In genomic region chr21:42234026-42234425, GRCh38 we compare ENCODE assay signal across 8 cellular contexts. TPM values are rescaled to one million over a fixed set of nuclear protein-coding genes. Genes with fewer than 3 reads are reported as not detected.
A peak's percentile ranks its signal among the peaks of the same experiment; 100 is the strongest.
DNase-seq lines count a peak whose midpoint lies in the region; ATAC-seq and TF ChIP-seq lines count a peak whose summit lies in the region.

No MANE protein-coding gene starts in this region.

- CTCF ChIA-PET in activated naive CD4-positive, alpha-beta T cell treated with anti-CD3 and anti-CD28 coated beads for 36 hours (lab: Charles Lee): interaction anchor here (0.7 to 7.9 kb wide), 10 partner anchors 10 to 70 kb away, joined by 3 to 58 read pairs (median 4); partner anchors contain the start of gene ABCG1

- H3K4me3 Mint-ChIP-seq in activated naive CD4-positive, alpha-beta T cell treated with anti-CD3 and anti-CD28 coated beads for 36 hours: peak overlapping the region; percentile 72
- peak overlapping the region; percentile 79 for H3K4me3 Mint-ChIP-seq in activated naive CD8-positive, alpha-beta T cell treated with anti-CD3 and anti-CD28 coated beads, Interleukin-2, amount 10 ng/mL, durations not matched to agents 7 days and 5 days

- H3K27me3 ChIP-seq in lower lobe of right lung (ENCODE audit: low read depth): no peaks in the 10 kb centered on the region
- no peaks in the 10 kb centered on the region for H3K27me3 ChIP-seq in transverse colon

- H3K27ac Mint-ChIP-seq in activated naive CD4-positive, alpha-beta T cell treated with anti-CD3 and anti-CD28 coated beads for 36 hours: peak overlapping the region; percentile 95
- H3K27ac Mint-ChIP-seq in activated naive CD8-positive, alpha-beta T cell treated with anti-CD3 and anti-CD28 coated beads, Interleukin-2, amount 10 ng/mL, durations not matched to agents 7 days and 5 days: peak overlapping the region; percentile 92

- no peaks in the 10 kb centered on the region for H3K36me3 ChIP-seq in lower lobe of right lung
- no peaks in the 10 kb centered on the region for H3K36me3 ChIP-seq in transverse colon

- 22 to 55% methylated on average over 4 to 8 of the region's 8 CpGs for WGBS in transverse colon (ENCODE audit: low coverage in 1 of 2), 2 donors

- intact Hi-C loops in activated naive CD4-positive, alpha-beta T cell treated with anti-CD3 and anti-CD28 coated beads for 36 hours (cut with micrococcal nuclease): loop anchor here (5.0 to 10.0 kb wide), 2 partner anchors 309 to 872 kb away; partner anchors contain the start of gene MX2
- intact Hi-C loops in lower lobe of right lung (cut with DNase I): no loop called here
- intact Hi-C loops in transverse colon (cut with DNase I; ENCODE audit: low total_unique reads): no loop called here

- ATAC-seq in activated naive CD8-positive, alpha-beta T cell treated with anti-CD3 and anti-CD28 coated beads, Interleukin-2, amount 10 ng/mL, durations not matched to agents 7 days and 5 days (ENCODE audit: low read depth): no peak
- no peak for ATAC-seq in lower lobe of right lung
- no peak for ATAC-seq in HG03280 (IDR thresholded peaks at IDR 0.05; ENCODE audit: unreplicated experiment)
- no peak for ATAC-seq in GM18517 (IDR thresholded peaks at IDR 0.05; ENCODE audit: unreplicated experiment)

- peaks cover 95% of the 10 kb centered on the region for H3K4me1 Mint-ChIP-seq in activated naive CD4-positive, alpha-beta T cell treated with anti-CD3 and anti-CD28 coated beads for 36 hours (ENCODE audit: low read depth)
- peaks cover 77% of the 10 kb centered on the region for H3K4me1 Mint-ChIP-seq in activated naive CD8-positive, alpha-beta T cell treated with anti-CD3 and anti-CD28 coated beads, Interleukin-2, amount 10 ng/mL, durations not matched to agents 7 days and 5 days

- in situ Hi-C loops in transverse colon (cut with MboI; ENCODE audit: low pct_ligation_motif_present in 1 of 4, low pct_unique_long_range_greater_than_20kb in 1 of 4, low sequenced_read_pairs in 3 of 4): no loop called here

- POLR2A ChIA-PET in activated naive CD8-positive, alpha-beta T cell treated with anti-CD3 and anti-CD28 coated beads, Interleukin-2, amount 10 ng/mL, durations not matched to agents 7 days and 5 days (lab: Charles Lee): interaction anchor here (0.6 to 8.0 kb wide), 13 partner anchors 10 to 109 kb away, joined by 3 to 111 read pairs (median 4); partner anchors contain the start of gene ABCG1

- no peaks in the 10 kb centered on the region for H3K9me3 ChIP-seq in lower lobe of right lung
- H3K9me3 ChIP-seq in transverse colon: no peaks in the 10 kb centered on the region

- no peak for TF ChIP-seq EP300 in transverse colon (IDR thresholded peaks at IDR 0.05; ENCODE audit: low read depth)

- no peak for TF ChIP-seq CTCF in lower lobe of right lung (IDR thresholded peaks at IDR 0.05)
- TF ChIP-seq CTCF in transverse colon (IDR thresholded peaks at IDR 0.05): no peak

- H3K27me3 Mint-ChIP-seq in activated naive CD4-positive, alpha-beta T cell treated with anti-CD3 and anti-CD28 coated beads for 36 hours (ENCODE audit: low read depth): no peaks in the 10 kb centered on the region
- no peaks in the 10 kb centered on the region for H3K27me3 Mint-ChIP-seq in activated naive CD8-positive, alpha-beta T cell treated with anti-CD3 and anti-CD28 coated beads, Interleukin-2, amount 10 ng/mL, durations not matched to agents 7 days and 5 days

- no peaks in the 10 kb centered on the region for H3K9me3 Mint-ChIP-seq in activated naive CD4-positive, alpha-beta T cell treated with anti-CD3 and anti-CD28 coated beads for 36 hours
- no peaks in the 10 kb centered on the region for H3K9me3 Mint-ChIP-seq in activated naive CD8-positive, alpha-beta T cell treated with anti-CD3 and anti-CD28 coated beads, Interleukin-2, amount 10 ng/mL, durations not matched to agents 7 days and 5 days

- peaks cover 7% of the 10 kb centered on the region for H3K36me3 Mint-ChIP-seq in activated naive CD4-positive, alpha-beta T cell treated with anti-CD3 and anti-CD28 coated beads for 36 hours (ENCODE audit: low read depth)
- peaks cover under 1% of the 10 kb centered on the region for H3K36me3 Mint-ChIP-seq in activated naive CD8-positive, alpha-beta T cell treated with anti-CD3 and anti-CD28 coated beads, Interleukin-2, amount 10 ng/mL, durations not matched to agents 7 days and 5 days

- peak overlapping the region; percentile 66 for H3K4me3 ChIP-seq in lower lobe of right lung
- H3K4me3 ChIP-seq in transverse colon: peak overlapping the region in 3 of 4 donors; percentile 34 to 51 (median 50)

- no peak for DNase-seq in activated naive CD4-positive, alpha-beta T cell treated with anti-CD3 and anti-CD28 coated beads for 36 hours
- DNase-seq in activated naive CD4-positive, alpha-beta T cell treated with Interleukin-2 at 50 U/mL for 16 hours: no peak
- no peak for DNase-seq in activated naive CD8-positive, alpha-beta T cell treated with anti-CD3 and anti-CD28 coated beads, Interleukin-2, amount 10 ng/mL, durations not matched to agents 7 days and 5 days
- DNase-seq in lower lobe of right lung: peak; percentile 30
- DNase-seq in transverse colon: no peak
- no peak for DNase-seq in NCI-H2227 treated with DMSO at 0.1 percent for 48 hours (lab: John Stamatoyannopoulos, UW)

- no peak for TF ChIP-seq POLR2A in transverse colon (IDR thresholded peaks at IDR 0.05)

- peak overlapping the region; percentile 83 for H3K27ac ChIP-seq in lower lobe of right lung
- peak overlapping the region; percentile 89 to 93 (median 91) for H3K27ac ChIP-seq in transverse colon

- H3K4me1 ChIP-seq in lower lobe of right lung: peaks cover 96% of the 10 kb centered on the region
- H3K4me1 ChIP-seq in transverse colon: peaks cover 39 to 83% (median 48%) of the 10 kb centered on the region in 4 donors

RNA-seq across cellular contexts. Expression of gene ABCG1, which starts 15.1 kb away (rescaled TPM):
- 10 to 100 TPM; 27.8 to 28.7 TPM for total RNA-seq in activated naive CD4-positive, alpha-beta T cell treated with anti-CD3 and anti-CD28 coated beads for 36 hours
- total RNA-seq in activated naive CD8-positive, alpha-beta T cell treated with anti-CD3 and anti-CD28 coated beads, Interleukin-2, amount 10 ng/mL, durations not matched to agents 7 days and 5 days: 10 to 100 TPM; 12.2 to 13.2 TPM
- total RNA-seq in lower lobe of right lung (74.9 TPM), transverse colon (10 to 100 TPM; 17.1 to 67.7 (median 53.2) TPM)
